ENCODE assay signal across 35 cellular contexts in the genomic region with DNA sequence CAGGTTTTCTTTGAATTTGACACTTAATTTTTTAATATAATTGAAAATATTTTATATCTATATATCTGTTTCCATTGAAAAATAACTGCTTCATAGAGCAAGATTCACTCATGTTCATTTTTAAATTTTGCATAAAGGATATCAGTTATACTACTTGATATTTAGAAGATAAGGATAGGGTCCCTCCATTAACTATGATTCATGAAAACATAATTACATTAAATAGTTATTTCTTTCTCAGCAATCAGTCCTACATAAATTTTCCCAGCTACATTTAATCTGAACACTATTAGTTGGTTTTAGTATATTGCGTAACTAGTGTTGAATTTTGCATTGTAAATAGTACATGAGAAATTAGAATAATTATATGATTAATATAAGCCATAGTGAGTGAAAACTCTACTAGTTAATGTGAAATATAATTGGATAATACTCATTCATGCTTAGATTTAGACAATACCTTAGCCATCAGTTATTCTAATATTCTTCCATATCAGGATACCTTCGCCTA. TPM values are rescaled to one million over a fixed set of nuclear protein-coding genes. Genes with fewer than 3 reads are reported as not detected.
"Had no signal": no experiment of that assay in that cellular context is flagged by ENCODE, and none has a peak within 500 bp of the region (broad histone marks: within the 10 kb centered on the region; RNA-seq: fewer than 3 reads in every experiment).

No MANE protein-coding gene starts in this region.

- DNase-seq: activated B cell treated with CpG ODN at 0.5 μM for 24 hours; activated CD4-positive, alpha-beta memory T cell treated with anti-CD3 and anti-CD28 coated beads for 36 hours; activated CD4-positive, alpha-beta T cell treated with anti-CD3 and anti-CD28 coated beads for 4 hours; activated CD4-positive, alpha-beta T cell treated with anti-CD3 and anti-CD28 coated beads, Interleukin-2, amount 10 ng/mL, durations not matched to agents 24 days and 14 days; activated CD4-positive, alpha-beta T cell treated with anti-CD3 and anti-CD28 coated beads, Interleukin-2, amount 50 U/mL, for 1 hour; activated CD4-positive, alpha-beta T cell treated with anti-CD3 and anti-CD28 coated beads, Interleukin-2, amount 50 U/mL, for 4 hours; activated CD4-positive, CD25-positive, alpha-beta regulatory T cell treated with anti-CD3 and anti-CD28 coated beads, Interleukin-2, amount 50 U/mL, for 72 hours; activated CD8-positive, alpha-beta memory T cell treated with anti-CD3 and anti-CD28 coated beads, Interleukin-2, amount 50 U/mL, for 4 hours; activated CD8-positive, alpha-beta T cell treated with anti-CD3 and anti-CD28 coated beads for 36 hours; activated effector memory CD4-positive, alpha-beta T cell treated with anti-CD3 and anti-CD28 coated beads, Interleukin-2, amount 50 U/mL, for 16 hours; activated gamma-delta T cell treated with Interleukin-2 at 50 U/mL for 16 hours; activated naive CD4-positive, alpha-beta T cell; activated naive CD4-positive, alpha-beta T cell treated with anti-CD3 and anti-CD28 coated beads for 36 hours; activated naive CD4-positive, alpha-beta T cell treated with anti-CD3 and anti-CD28 coated beads, Interleukin-2, amount 50 U/mL, for 16 hours; activated naive CD8-positive, alpha-beta T cell treated with anti-CD3 and anti-CD28 coated beads for 36 hours; activated T-cell treated with anti-CD3 and anti-CD28 coated beads for 4 hours; activated T-cell treated with anti-CD3 and anti-CD28 coated beads, Interleukin-2, amount 50 U/mL, for 1 hour; activated T-cell treated with anti-CD3 and anti-CD28 coated beads, Interleukin-2, amount 50 U/mL, for 4 hours; activated T-cell treated with anti-CD3 and anti-CD28 coated beads, Interleukin-2, amount 50 U/mL, for 72 hours; adrenal gland; amniotic stem cell; aorta; body of pancreas; brain microvascular endothelial cell; central memory CD4-positive, alpha-beta T cell; T-helper 1 cell; T-helper 2 cell; T-helper 9 cell had no signal

- H3K9me3 ChIP-seq: adrenal gland, body of pancreas had no signal

- H3K27ac ChIP-seq: adrenal gland, body of pancreas, brain microvascular endothelial cell, VCaP had no signal

- FAIRE-seq: astrocyte, bronchial epithelial cell had no signal

- H3K27me3 ChIP-seq: adrenal gland, body of pancreas, brain microvascular endothelial cell had no signal

- ATAC-seq: activated CD8-positive, alpha-beta T cell treated with anti-CD3 and anti-CD28 coated beads for 36 hours; activated naive CD4-positive, alpha-beta T cell treated with anti-CD3 and anti-CD28 coated beads, Interleukin-2, amount 50 U/mL, for 72 hours; activated T-cell treated with anti-CD3 and anti-CD28 coated beads, Interleukin-2, amount 50 U/mL, for 4 hours; activated T-cell treated with anti-CD3 and anti-CD28 coated beads, Interleukin-2, amount 50 U/mL, for 72 hours; activated T-helper 17 cell treated with anti-CD3 and anti-CD28 coated beads, Interleukin-2, amount 50 U/mL, for 72 hours; body of pancreas had no signal

- H3K36me3 ChIP-seq: adrenal gland, brain microvascular endothelial cell had no signal

- H3K4me1 ChIP-seq: adrenal gland, body of pancreas had no signal

- H3K4me3 ChIP-seq: adrenal gland, body of pancreas had no signal

RNA-seq across cellular contexts. Expression of a gene that starts 42.7 kb away (rescaled TPM):
- total RNA-seq: activated B cell treated with CpG ODN at 0.5 μM for 24 hours; activated CD4-positive, alpha-beta memory T cell treated with anti-CD3 and anti-CD28 coated beads for 36 hours; activated CD4-positive, alpha-beta T cell treated with anti-CD3 and anti-CD28 coated beads, Interleukin-2, amount 10 ng/mL, durations not matched to agents 24 days and 14 days; activated CD8-positive, alpha-beta memory T cell treated with anti-CD3 and anti-CD28 coated beads for 36 hours; activated CD8-positive, alpha-beta T cell treated with anti-CD3 and anti-CD28 coated beads for 36 hours; activated naive CD4-positive, alpha-beta T cell treated with anti-CD3 and anti-CD28 coated beads for 36 hours; activated naive CD4-positive, alpha-beta T cell treated with anti-CD3 and anti-CD28 coated beads, Interleukin-2, amount 50 U/mL, for 72 hours; activated naive CD8-positive, alpha-beta T cell treated with anti-CD3 and anti-CD28 coated beads for 36 hours; activated T-cell treated with anti-CD3 and anti-CD28 coated beads, Interleukin-2, amount 50 U/mL, for 4 hours; activated T-cell treated with anti-CD3 and anti-CD28 coated beads, Interleukin-2, amount 50 U/mL, for 72 hours; activated T-helper 1 cell treated with anti-CD3 and anti-CD28 coated beads, Interleukin-12 subunit alpha, Interleukin-12 subunit beta, Interleukin-2, Interleukin-4 antibody, amounts not matched to agents 30 ng/mL and 10 ng/mL and 1 ng/mL, durations not matched to agents 14 hours and 24 hours and 36 hours; activated T-helper 17 cell treated with anti-CD3 and anti-CD28 coated beads, Interleukin-2, amount 50 U/mL, for 72 hours had no signal
- polyA plus RNA-seq: aorta had no signal
